In the genomic region with DNA sequence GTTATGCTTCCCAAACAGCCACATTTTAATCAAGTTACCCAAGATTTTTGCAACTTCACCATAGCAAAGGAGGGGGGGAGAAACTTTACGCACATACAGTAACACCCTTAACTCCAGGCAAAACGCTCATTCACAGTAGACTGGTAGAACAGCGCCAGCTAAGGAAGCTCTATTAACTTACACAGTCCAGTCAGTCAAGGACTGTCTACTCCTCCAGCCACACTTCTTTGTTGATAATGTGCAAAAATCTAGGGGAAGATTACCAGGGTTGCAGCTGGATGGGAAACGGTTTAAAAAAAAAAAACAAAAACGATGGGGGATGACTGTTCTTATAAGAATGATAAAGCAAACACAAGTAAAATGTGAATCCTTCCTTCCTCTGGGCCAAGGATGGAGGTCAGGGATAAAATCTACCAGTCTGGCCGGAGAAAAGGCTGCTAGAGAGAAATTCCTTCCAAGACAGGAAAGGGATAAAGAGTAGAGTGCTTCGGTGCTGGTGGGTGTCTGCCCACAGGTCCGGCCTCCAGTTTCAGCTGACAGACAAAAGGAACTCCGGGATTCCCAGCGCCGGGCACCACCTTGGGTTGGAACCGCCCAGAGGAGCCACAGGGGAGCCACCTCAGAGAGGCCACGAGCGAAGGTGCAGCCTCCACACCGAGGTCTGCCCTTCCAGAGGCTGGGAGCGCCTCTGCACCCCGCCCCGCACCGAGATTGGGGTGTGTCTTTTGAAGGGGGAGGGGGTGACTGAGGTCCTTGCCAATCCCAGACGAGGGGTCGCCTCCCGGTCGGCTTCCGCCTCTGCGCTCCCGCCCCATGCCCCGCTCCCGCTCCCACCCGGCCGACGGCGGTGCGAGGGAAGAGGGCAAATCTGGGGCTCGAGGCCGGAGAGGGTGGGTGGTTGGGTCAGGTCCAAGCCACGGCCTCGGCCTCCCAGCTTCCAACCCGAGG, we compare ENCODE assay signal across 8 cellular contexts. TPM values are rescaled to one million over a fixed set of nuclear protein-coding genes. Genes with fewer than 3 reads are reported as not detected.
DNase-seq lines count a peak whose midpoint lies in the region; ATAC-seq, FAIRE-seq and TF ChIP-seq lines count a peak whose summit lies in the region.

No MANE protein-coding gene starts in this region.

- H4K20me1 ChIP-seq in astrocyte (ENCODE audit: insufficient read depth, low read length), result peaks cover 43% of the 10 kb centered on the region

- H3K27me3 Mint-ChIP-seq in astrocyte (ENCODE audit: low read depth, unreplicated experiment), result no peaks in the 10 kb centered on the region

- H3K4me1 ChIP-seq in astrocyte (ENCODE audit: insufficient read depth, low read length) (peaks cover 21% of the 10 kb centered on the region), right cardiac atrium (ENCODE audit: control insufficient read depth, insufficient read depth, low read length) (peaks cover 3% of the 10 kb centered on the region)

- peak overlapping the region; percentile 61 for H2AFZ ChIP-seq in astrocyte (ENCODE audit: low read depth, low read length)

- H3K4me1 Mint-ChIP-seq in astrocyte (ENCODE audit: low read depth, unreplicated experiment), result peaks cover 24% of the 10 kb centered on the region

- DNase-seq in Daoy (ENCODE audit: low read depth), result peak; percentile 58
- peak; percentile 32 for DNase-seq in NCI-H774 (lab: John Stamatoyannopoulos, UW)
- peak; percentile 66 for DNase-seq in astrocyte (ENCODE audit: low read depth)
- peak in 1 of 3 donors; percentile 80 for DNase-seq in right cardiac atrium
- peak; percentile 82 for DNase-seq in posterior vena cava (ENCODE audit: low spot score)
- no peak for DNase-seq in T1000 (lab: John Stamatoyannopoulos, UW)

- no peaks in the 10 kb centered on the region for H3K36me3 Mint-ChIP-seq in astrocyte (ENCODE audit: low read depth, unreplicated experiment)

- peak overlapping the region; percentile 85 for H3K27ac ChIP-seq in astrocyte (ENCODE audit: low read depth, low read length)
- H3K27ac ChIP-seq in right cardiac atrium (ENCODE audit: low read length), result peak overlapping the region; percentile 88

- peak; percentile 76 for FAIRE-seq in astrocyte (lab: Jason Lieb, UNC)

- H3K27ac Mint-ChIP-seq in astrocyte (ENCODE audit: unreplicated experiment), result no peak overlapping the region

- no peaks in the 10 kb centered on the region for H3K9me3 Mint-ChIP-seq in astrocyte (ENCODE audit: unreplicated experiment)

- WGBS in right cardiac atrium, result under 1% methylated on average over 38 of the region's 38 CpGs

- H3K4me3 ChIP-seq in astrocyte (ENCODE audit: insufficient read depth, low read depth, low read length) (peak overlapping the region; percentile 82), right cardiac atrium (ENCODE audit: low read length) (peak overlapping the region; percentile 72)

- TF ChIP-seq CTCF in astrocyte (IDR thresholded peaks at IDR 0.05; ENCODE audit: insufficient read depth, low read depth, low read length), result peak; percentile 4

- H3K27me3 ChIP-seq in astrocyte (ENCODE audit: insufficient read depth, low read length), result no peaks in the 10 kb centered on the region
- H3K27me3 ChIP-seq in right cardiac atrium (ENCODE audit: control insufficient read depth, insufficient read depth), result no peaks in the 10 kb centered on the region

- H3K79me2 ChIP-seq in astrocyte (ENCODE audit: insufficient read depth, low read length), result peaks cover 51% of the 10 kb centered on the region

- H3K9me3 ChIP-seq in astrocyte (ENCODE audit: insufficient read depth, low read depth, low read length) (no peaks in the 10 kb centered on the region), right cardiac atrium (ENCODE audit: control insufficient read depth, low read length) (no peaks in the 10 kb centered on the region)

- ATAC-seq in GM19463 (IDR thresholded peaks at IDR 0.05; ENCODE audit: unreplicated experiment), result peak; percentile 25
- peak; percentile 25 for ATAC-seq in HG03469 (IDR thresholded peaks at IDR 0.05; ENCODE audit: unreplicated experiment)
- peak; percentile 72 to 73 for ATAC-seq in right cardiac atrium

- no peak overlapping the region for H3K4me3 Mint-ChIP-seq in astrocyte (ENCODE audit: unreplicated experiment)

- peak overlapping the region; percentile 91 for H3K9ac ChIP-seq in astrocyte (ENCODE audit: low read length)

- H3K36me3 ChIP-seq in astrocyte (ENCODE audit: insufficient read depth, low read length), result no peaks in the 10 kb centered on the region

- intact Hi-C loops in right cardiac atrium (cut with DNase I) (no loop called here), posterior vena cava (cut with DNase I) (loop anchor here in 1 of 2 donors (2.0 kb wide), 1 partner anchor 81 kb away; no protein-coding TSS in a partner anchor)

- peak overlapping the region; percentile 96 for H3K4me2 ChIP-seq in astrocyte (ENCODE audit: low read length)

RNA-seq across cellular contexts. Expression of gene ANKRD50, which starts 0.8 kb away (rescaled TPM):
- total RNA-seq in Daoy (2014; rRNA removed; shearing (Covaris generic)), result 2.8 and 3.2 TPM in 2 replicates
- total RNA-seq in astrocyte (25.0 and 29.4 TPM in 2 replicates), right cardiac atrium (10 to 100 TPM in 3 of 4 donors, 1 to 10 TPM in 1; 7.9 to 11.5 (median 10.6) TPM), posterior vena cava (10 to 100 TPM; 32.0 to 39.9 TPM)
- 3.0 TPM for polyA plus RNA-seq in right cardiac atrium
